In genomic region chr19:4300589-4300988, GRCh38 we compare ENCODE assay signal across 16 cellular contexts. TPM values are rescaled to one million over a fixed set of nuclear protein-coding genes. Genes with fewer than 3 reads are reported as not detected.
"Had no signal": no experiment of that assay in that cellular context is flagged by ENCODE, and none has a peak within 500 bp of the region (broad histone marks: within the 10 kb centered on the region; RNA-seq: fewer than 3 reads in every experiment).

No MANE protein-coding gene starts in this region.

- DNase-seq: activated CD4-positive, CD25-positive, alpha-beta regulatory T cell treated with anti-CD3 and anti-CD28 coated beads, Interleukin-2, amount 50 U/mL, for 72 hours; dorsolateral prefrontal cortex; left ventricle myocardium superior; mesendoderm; stimulated activated CD4-positive, alpha-beta T cell treated with anti-CD3 and anti-CD28 coated beads, Interleukin-4, amount 100 ng/mL, for 4 hours; tibial artery; uterus had no signal

- H3K27ac ChIP-seq: ascending aorta, dorsolateral prefrontal cortex, hepatocyte, parathyroid adenoma, skin epidermis, tibial artery, uterus had no signal

- H3K9ac ChIP-seq: parathyroid adenoma had no signal

- H3K4me2 ChIP-seq: hepatocyte had no signal

- H2AFZ ChIP-seq: hepatocyte, parathyroid adenoma had no signal

- H3K9me3 ChIP-seq: ascending aorta, tibial artery, uterus had no signal

- H3K27me3 ChIP-seq: ascending aorta, hepatocyte had no signal

- FAIRE-seq: bronchial epithelial cell had no signal

- H3K36me3 ChIP-seq: ascending aorta, tibial artery, uterus had no signal

- H3K79me2 ChIP-seq: hepatocyte, parathyroid adenoma had no signal

- ATAC-seq: left ventricle myocardium superior, SK-N-SH treated with all-trans-retinoic acid at 6 μM for 48 hours had no signal

- H3K4me1 ChIP-seq: ascending aorta, parathyroid adenoma, uterus had no signal

- H3K4me3 ChIP-seq: ascending aorta, dorsolateral prefrontal cortex, hepatocyte, skin epidermis, tibial artery, uterus had no signal

RNA-seq across cellular contexts. Expression of gene TMIGD2, which starts 1.6 kb away (rescaled TPM):
- total RNA-seq: ascending aorta, bronchial epithelial cell, chondrocyte, hepatocyte, kidney epithelial cell, left ventricle myocardium superior had no signal
- polyA plus RNA-seq: hepatocyte had no signal

RNA-seq across cellular contexts. Expression of gene FSD1, which starts 3.8 kb away (rescaled TPM):
- total RNA-seq: ascending aorta, left ventricle myocardium superior had no signal

RNA-seq across cellular contexts. Expression of gene SHD, which starts 21.5 kb away (rescaled TPM):
- total RNA-seq: ascending aorta; bronchial epithelial cell; chondrocyte; hepatocyte; kidney epithelial cell; left ventricle myocardium superior; T-helper 2 cell treated with Interferon-gamma antibody and Interleukin-4, amounts not matched to agents 100 ng/mL and 5 ng/mL, for 36 hours had no signal
